8 cellular contexts compared by ENCODE assay signal in genomic region chr16:81005644-81006471, GRCh38. TPM values are rescaled to one million over a fixed set of nuclear protein-coding genes. Genes with fewer than 3 reads are reported as not detected.
A peak's percentile ranks its signal among the peaks of the same experiment; 100 is the strongest.
DNase-seq lines count a peak whose midpoint lies in the region; ATAC-seq and TF ChIP-seq lines count a peak whose summit lies in the region.

No MANE protein-coding gene starts in this region.

- H2AFZ ChIP-seq in ACC112 (ENCODE audit: low read length, unreplicated experiment) = peak overlapping the region; percentile 0
- 0 out of 2 replicates have a peak overlapping the region, but pooled peaks have one; percentile 88 for H2AFZ ChIP-seq in GM23338

- no peak for TF ChIP-seq EP300 in sigmoid colon (IDR thresholded peaks at IDR 0.05)

- WGBS in sigmoid colon, 2 donors = 20 to 22% methylated on average over 27 of the region's 27 CpGs

- H3K4me1 Mint-ChIP-seq in GM23338 = peaks cover 22% of the 10 kb centered on the region
- peaks cover 52% of the 10 kb centered on the region for H3K4me1 Mint-ChIP-seq in activated CD8-positive, alpha-beta T cell treated with anti-CD3 and anti-CD28 coated beads for 36 hours (ENCODE audit: low read depth)
- peaks cover 11% of the 10 kb centered on the region for H3K4me1 Mint-ChIP-seq in glutamatergic neuron (ENCODE audit: low read depth, unreplicated experiment)

- DNase-seq in GM23338 (ENCODE audit: low spot score) = peak; percentile 46
- no peak for DNase-seq in activated CD8-positive, alpha-beta T cell treated with anti-CD3 and anti-CD28 coated beads for 36 hours
- no peak for DNase-seq in glutamatergic neuron
- DNase-seq in sigmoid colon = no peak
- no peak for DNase-seq in AG08395 (ENCODE audit: low spot score)
- DNase-seq in AG08396 (ENCODE audit: low spot score) = no peak

- no peak for TF ChIP-seq POLR2A in sigmoid colon (IDR thresholded peaks at IDR 0.05)

- intact Hi-C loops in activated CD8-positive, alpha-beta T cell treated with anti-CD3 and anti-CD28 coated beads for 36 hours (cut with micrococcal nuclease) = loop anchor here (5.0 kb wide), 1 partner anchor 71 kb away; the partner anchor contains the start of gene C16orf46
- intact Hi-C loops in sigmoid colon (cut with DNase I) = loop anchor here (2.0 to 5.0 kb wide), 3 partner anchors 29 to 91 kb away; partner anchors contain the start of genes ATMIN, C16orf46 and GCSH

- H3K27me3 Mint-ChIP-seq in GM23338 (ENCODE audit: insufficient read depth, low read depth, poor library complexity) (peaks cover 7% of the 10 kb centered on the region), glutamatergic neuron (ENCODE audit: unreplicated experiment) (peaks cover 5% of the 10 kb centered on the region)
- no peaks in the 10 kb centered on the region for H3K27me3 Mint-ChIP-seq in activated CD8-positive, alpha-beta T cell treated with anti-CD3 and anti-CD28 coated beads for 36 hours

- peak overlapping the region; percentile 42 for H3K27ac Mint-ChIP-seq in GM23338
- peak overlapping the region; percentile 100 for H3K27ac Mint-ChIP-seq in activated CD8-positive, alpha-beta T cell treated with anti-CD3 and anti-CD28 coated beads for 36 hours
- H3K27ac Mint-ChIP-seq in glutamatergic neuron (ENCODE audit: unreplicated experiment) = peak overlapping the region; percentile 94

- H3K4me3 ChIP-seq in ACC112 (ENCODE audit: low read depth, low read length) (peak overlapping the region; percentile 91), GM23338 (peak overlapping the region; percentile 91), sigmoid colon (peak overlapping the region; percentile 80 to 94 (median 88))

- H3K4me3 Mint-ChIP-seq in GM23338 (peak overlapping the region; percentile 98), glutamatergic neuron (ENCODE audit: unreplicated experiment) (peak overlapping the region; percentile 96)
- H3K4me3 Mint-ChIP-seq in activated CD8-positive, alpha-beta T cell treated with anti-CD3 and anti-CD28 coated beads for 36 hours = peak overlapping the region; percentile 86

- H3K9me3 Mint-ChIP-seq in GM23338 (no peaks in the 10 kb centered on the region), glutamatergic neuron (ENCODE audit: unreplicated experiment) (peaks cover 13% of the 10 kb centered on the region)
- no peaks in the 10 kb centered on the region for H3K9me3 Mint-ChIP-seq in activated CD8-positive, alpha-beta T cell treated with anti-CD3 and anti-CD28 coated beads for 36 hours

- peaks cover 9% of the 10 kb centered on the region; the same call in 1 of the 2 replicates for H4K20me1 ChIP-seq in GM23338 (replicated peaks; ENCODE audit: insufficient read depth)

- H3K36me3 Mint-ChIP-seq in GM23338 (ENCODE audit: low read depth) = peaks cover 5% of the 10 kb centered on the region; the same call in 1 of the 3 replicates
- peaks cover 40% of the 10 kb centered on the region for H3K36me3 Mint-ChIP-seq in activated CD8-positive, alpha-beta T cell treated with anti-CD3 and anti-CD28 coated beads for 36 hours (ENCODE audit: low read depth)
- H3K36me3 Mint-ChIP-seq in glutamatergic neuron (ENCODE audit: unreplicated experiment) = peaks cover 5% of the 10 kb centered on the region

- ATAC-seq in GM23338 (no peak; the same call in 2 of the 3 replicates), HG02938 (IDR thresholded peaks at IDR 0.05; ENCODE audit: unreplicated experiment) (no peak)
- no peak for ATAC-seq in activated CD8-positive, alpha-beta T cell treated with anti-CD3 and anti-CD28 coated beads for 36 hours

- H3K4me2 ChIP-seq in GM23338 = peak overlapping the region; percentile 89

- H3K27me3 ChIP-seq in ACC112 (ENCODE audit: insufficient read depth, low read length) (no peaks in the 10 kb centered on the region), GM23338 (ENCODE audit: insufficient read depth) (no peaks in the 10 kb centered on the region), sigmoid colon (no peaks in the 10 kb centered on the region)

- peaks cover 90% of the 10 kb centered on the region for H3K79me2 ChIP-seq in ACC112 (ENCODE audit: control insufficient read depth, insufficient read depth, low read length, unreplicated experiment)
- H3K79me2 ChIP-seq in GM23338 (replicated peaks; ENCODE audit: insufficient read depth) = peaks cover 88% of the 10 kb centered on the region

- H3K9me3 ChIP-seq in sigmoid colon = no peaks in the 10 kb centered on the region

- CTCF ChIA-PET in activated CD8-positive, alpha-beta T cell treated with anti-CD3 and anti-CD28 coated beads for 36 hours (lab: Charles Lee) = interaction anchor here (1.6 to 4.4 kb wide), 3 partner anchors 9 to 29 kb away, joined by 4 to 50 read pairs (median 16); partner anchors contain the start of gene ATMIN

- TF ChIP-seq CTCF in GM23338 (conservative IDR thresholded peaks at IDR 0.05; ENCODE audit: low read depth in 2 of 2) (no peak), glutamatergic neuron (IDR thresholded peaks at IDR 0.05; ENCODE audit: partially characterized antibody, unreplicated experiment) (no peak), sigmoid colon (IDR thresholded peaks at IDR 0.05) (no peak)
- no peak for TF ChIP-seq CTCF in activated CD8-positive, alpha-beta T cell treated with anti-CD3 and anti-CD28 coated beads for 36 hours (IDR thresholded peaks at IDR 0.05)

- POLR2A ChIA-PET in activated CD8-positive, alpha-beta T cell treated with anti-CD3 and anti-CD28 coated beads for 36 hours (lab: Charles Lee) = interaction anchor here (0.7 to 3.2 kb wide), 8 partner anchors 13 to 72 kb away, joined by 3 to 20 read pairs (median 3); partner anchors contain the start of genes ATMIN and C16orf46

- H3K4me1 ChIP-seq in ACC112 (ENCODE audit: control insufficient read depth, insufficient read depth, low read length, unreplicated experiment) (peaks cover 26% of the 10 kb centered on the region), GM23338 (ENCODE audit: insufficient read depth) (peaks cover 7% of the 10 kb centered on the region), sigmoid colon (peaks cover 0 to 29% (median 22%) of the 10 kb centered on the region in 4 donors)

- H3K36me3 ChIP-seq in ACC112 (ENCODE audit: insufficient read depth, low read length) (peaks cover 6% of the 10 kb centered on the region; the same call in 1 of the 2 replicates), GM23338 (ENCODE audit: insufficient read depth) (no peaks in the 10 kb centered on the region), sigmoid colon (no peaks in the 10 kb centered on the region)

- H3K27ac ChIP-seq in ACC112 (ENCODE audit: low read depth, low read length) (peak overlapping the region; percentile 88), GM23338 (ENCODE audit: low read depth) (no peak overlapping the region), sigmoid colon (peak overlapping the region; percentile 97 to 100 (median 98))

- H3F3A ChIP-seq in GM23338 (replicated peaks; ENCODE audit: low read depth) = no peaks in the 10 kb centered on the region

- no peaks in the 10 kb centered on the region for H3K9me2 ChIP-seq in GM23338 (ENCODE audit: insufficient read depth)

RNA-seq across cellular contexts. Expression of gene CMC2, which starts 0.8 kb away (rescaled TPM):
- total RNA-seq in GM23338 (2014; rRNA removed; shearing (Covaris generic)) = 35.7 and 63.3 TPM in 2 replicates
- polyA plus RNA-seq in GM23338 (2016; fragmentation: Nextera tagmentation; extraction: Ambion mirVana) (211 and 241 TPM in 2 replicates), sigmoid colon (100 to 1,000 TPM; 107 to 136 (median 124) TPM)
- total RNA-seq in activated CD8-positive, alpha-beta T cell treated with anti-CD3 and anti-CD28 coated beads for 36 hours = 100 to 1,000 TPM; 105 to 106 TPM
- total RNA-seq in glutamatergic neuron (ENCODE audit: unreplicated experiment) (76.2 TPM), sigmoid colon (10 to 100 TPM; 35.2 to 54.6 (median 45.7) TPM)

RNA-seq across cellular contexts. Expression of gene CENPN, which starts 1.2 kb away (rescaled TPM):
- 43.6 and 54.9 TPM in 2 replicates for total RNA-seq in GM23338 (2014; rRNA removed; shearing (Covaris generic))
- polyA plus RNA-seq in GM23338 (2016; fragmentation: Nextera tagmentation; extraction: Ambion mirVana) (59.0 and 80.8 TPM in 2 replicates), sigmoid colon (10 to 100 TPM in 2 of 3 donors, 1 to 10 TPM in 1; 5.4 to 12.1 (median 10.4) TPM)
- total RNA-seq in activated CD8-positive, alpha-beta T cell treated with anti-CD3 and anti-CD28 coated beads for 36 hours = 10 to 100 TPM; 51.7 to 54.8 TPM
- total RNA-seq in glutamatergic neuron (ENCODE audit: unreplicated experiment) (9.2 TPM), sigmoid colon (1 to 10 TPM; 3.8 to 5.3 (median 4.2) TPM)

RNA-seq across cellular contexts. Expression of gene ATMIN, which starts 29.8 kb away (rescaled TPM):
- 58.8 and 60.5 TPM in 2 replicates for total RNA-seq in GM23338 (2014; rRNA removed; shearing (Covaris generic))
- polyA plus RNA-seq in GM23338 (2016; fragmentation: Nextera tagmentation; extraction: Ambion mirVana) (20.6 and 22.0 TPM in 2 replicates), sigmoid colon (10 to 100 TPM; 14.1 to 18.6 (median 16.0) TPM)
- total RNA-seq in activated CD8-positive, alpha-beta T cell treated with anti-CD3 and anti-CD28 coated beads for 36 hours = 10 to 100 TPM; 17.9 to 19.7 TPM
- total RNA-seq in glutamatergic neuron (ENCODE audit: unreplicated experiment) (61.5 TPM), sigmoid colon (10 to 100 TPM; 26.3 to 31.9 (median 28.4) TPM)

Comparison
In these comparisons a context has a peak if more than half of its experiments do, and no peak if none do; other contexts are left out.
1. H3K27ac Mint-ChIP-seq: peak in every context shown above with its lines; median percentile 100 in activated CD8-positive, alpha-beta T cell treated with anti-CD3 and anti-CD28 coated beads for 36 hours; 94 in glutamatergic neuron; 42 in GM23338.